10 cellular contexts compared by ENCODE assay signal in genomic region chr7:55508301-55509011, GRCh38.
DNase-seq lines count a peak whose midpoint lies in the region; ATAC-seq, FAIRE-seq and TF ChIP-seq lines count a peak whose summit lies in the region.
"Had no signal": no experiment of that assay in that cellular context is flagged by ENCODE, and none has a peak within 500 bp of the region (broad histone marks: within the 10 kb centered on the region; RNA-seq: fewer than 3 reads in every experiment).

No MANE protein-coding gene starts in this region.

- H3K27ac Mint-ChIP-seq in activated naive CD8-positive, alpha-beta T cell = peak overlapping the region; percentile 61

- H3K36me3 ChIP-seq in stomach = peaks cover 0 to 11% (median 9%) of the 10 kb centered on the region in 4 donors
- peaks cover 0 to 2% of the 10 kb centered on the region in 2 donors for H3K36me3 ChIP-seq in small intestine (ENCODE audit: control insufficient read depth in 2 of 2, insufficient read depth in 2 of 2, low read length in 2 of 2)

- DNase-seq in stomach (no peak), small intestine (no peak), NK-92 (lab: John Stamatoyannopoulos, UW; ENCODE audit: unreplicated experiment) (no peak), T-helper 1 cell (no peak)
- DNase-seq: foreskin melanocyte; stimulated activated CD4-positive, alpha-beta T cell treated with anti-CD3 and anti-CD28 coated beads, Interleukin-4, amount 100 ng/mL, for 4 hours had no signal

- ATAC-seq in GM18520 (IDR thresholded peaks at IDR 0.05; ENCODE audit: unreplicated experiment) = peak; percentile 59
- peak; percentile 61 for ATAC-seq in GM19467 (IDR thresholded peaks at IDR 0.05; ENCODE audit: unreplicated experiment)
- peak; percentile 63 for ATAC-seq in HG03064 (IDR thresholded peaks at IDR 0.05; ENCODE audit: low read depth, unreplicated experiment)

- WGBS in stomach, 5 donors = 89 to 96% (median 93%) methylated on average over 4 of the region's 4 CpGs
- 77 to 94% (median 86%) methylated on average over 4 of the region's 4 CpGs for WGBS in small intestine, 3 donors

- no peak for FAIRE-seq in small intestine (lab: Jason Lieb, UNC)

- TF ChIP-seq POLR2A in stomach (IDR thresholded peaks at IDR 0.05) = no peak

- H3K4me1 ChIP-seq in stomach (peaks cover 0 to 13% (median 7%) of the 10 kb centered on the region in 4 donors), small intestine (ENCODE audit: control insufficient read depth in 2 of 2, insufficient read depth in 1 of 2, low read depth in 1 of 2, low read length in 1 of 2) (no peaks in the 10 kb centered on the region)

- H3K36me3 Mint-ChIP-seq in activated naive CD8-positive, alpha-beta T cell = peaks cover 10% of the 10 kb centered on the region

- H3K4me3 ChIP-seq in stomach (no peak overlapping the region), small intestine (ENCODE audit: low read depth in 1 of 2, low read length in 2 of 2) (no peak overlapping the region)

- H3K27me3 ChIP-seq in stomach (no peaks in the 10 kb centered on the region), small intestine (ENCODE audit: control insufficient read depth in 2 of 2, insufficient read depth in 2 of 2, low read length in 2 of 2) (no peaks in the 10 kb centered on the region)

- no peak for TF ChIP-seq EP300 in stomach (IDR thresholded peaks at IDR 0.05)

- intact Hi-C loops in stomach (cut with DNase I; ENCODE audit: low total_unique reads) = no loop called here

- H3K27ac ChIP-seq in stomach = no peak overlapping the region
- peak overlapping the region in 1 of 2 donors; percentile 2 for H3K27ac ChIP-seq in small intestine (ENCODE audit: low read depth in 1 of 2, low read length in 1 of 2)

- H3K4me3 Mint-ChIP-seq in activated naive CD8-positive, alpha-beta T cell = no peak overlapping the region

- no peak for TF ChIP-seq CTCF in stomach (IDR thresholded peaks at IDR 0.05)

- H3K9me3 Mint-ChIP-seq in activated naive CD8-positive, alpha-beta T cell (ENCODE audit: low read depth) = no peaks in the 10 kb centered on the region

- H3K4me1 Mint-ChIP-seq in activated naive CD8-positive, alpha-beta T cell (ENCODE audit: low read depth) = peaks cover 47% of the 10 kb centered on the region

- H3K9me3 ChIP-seq in stomach (no peaks in the 10 kb centered on the region), small intestine (ENCODE audit: control insufficient read depth, low read depth) (no peaks in the 10 kb centered on the region)

- no peaks in the 10 kb centered on the region for H3K27me3 Mint-ChIP-seq in activated naive CD8-positive, alpha-beta T cell
